Comparison of ENCODE assay signal across 22 cellular contexts in the genomic region with DNA sequence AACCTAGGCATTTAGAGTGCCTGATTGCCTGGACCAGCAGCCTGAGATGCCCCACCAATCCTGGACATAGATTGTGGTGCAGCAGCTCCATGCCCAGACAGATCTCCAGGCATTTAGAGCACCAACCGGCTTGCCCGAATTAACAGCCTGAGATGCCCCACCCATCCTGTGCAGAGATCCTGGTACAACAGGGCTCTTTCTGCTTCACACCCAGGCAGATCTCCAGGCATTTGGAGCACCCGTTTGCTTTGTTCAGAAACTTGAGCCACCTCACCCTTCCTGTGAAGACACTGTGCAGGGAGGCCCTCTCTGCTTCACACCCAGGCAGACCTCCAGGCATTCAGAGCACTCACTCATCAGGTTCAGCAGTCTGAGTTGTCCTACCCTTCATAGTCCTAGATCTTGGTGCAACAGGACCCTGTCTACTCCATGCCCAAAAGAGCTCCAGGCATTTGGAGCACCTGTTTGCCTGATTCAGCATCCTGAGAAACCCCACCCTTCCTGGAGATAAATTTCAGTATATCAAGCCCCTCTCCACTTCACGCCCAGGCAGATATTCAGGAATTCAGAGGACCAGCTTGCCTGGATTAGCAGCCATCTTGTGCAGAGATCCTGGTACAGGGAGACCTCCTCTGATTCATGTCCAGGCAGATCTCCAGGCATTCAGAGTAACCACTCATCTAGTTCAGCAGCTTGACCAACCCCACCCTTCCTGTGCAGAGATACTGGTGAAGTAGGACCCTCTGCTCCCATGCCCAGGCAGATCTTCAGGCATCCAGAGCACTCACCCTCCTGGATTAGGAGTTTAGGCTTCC.
A peak's percentile ranks its signal among the peaks of the same experiment; 100 is the strongest.
DNase-seq lines count a peak whose midpoint lies in the region; ATAC-seq and TF ChIP-seq lines count a peak whose summit lies in the region.
"Had no signal": no experiment of that assay in that cellular context is flagged by ENCODE, and none has a peak within 500 bp of the region (broad histone marks: within the 10 kb centered on the region; RNA-seq: fewer than 3 reads in every experiment).

No MANE protein-coding gene starts in this region.

- no peak overlapping the region for H3K27ac ChIP-seq in spleen
- H3K27ac ChIP-seq: SK-N-MC had no signal

- H3K9me3 ChIP-seq in spleen = peaks cover 3 to 41% (median 35%) of the 10 kb centered on the region in 8 donors
- H3K9me3 ChIP-seq: BE2C had no signal

- no peak for ATAC-seq in stimulated activated memory B cell treated with anti-CD40 and anti-IgM and Interleukin-4, amounts not matched to agents 10 μg/mL and 1 μg/mL and 100 μg/mL, for 72 hours
- no peak for ATAC-seq in GM19023 (IDR thresholded peaks at IDR 0.05; ENCODE audit: unreplicated experiment)

- no peaks in the 10 kb centered on the region for H3K27me3 ChIP-seq in spleen (replicated peaks in 1 of 7)
- H3K27me3 ChIP-seq: BE2C had no signal

- TF ChIP-seq POLR2A in spleen (IDR thresholded peaks at IDR 0.05) = no peak

- TF ChIP-seq CTCF in astrocyte of the spinal cord (IDR thresholded peaks at IDR 0.05; ENCODE audit: low read depth, low read length) (no peak), fibroblast of pulmonary artery (IDR thresholded peaks at IDR 0.05; ENCODE audit: low read length, missing control alignments) (no peak), spleen (IDR thresholded peaks at IDR 0.05 in 8 of 11, conservative IDR thresholded peaks at IDR 0.05 in 3 of 11) (no peak)

- DNase-seq in HT1080 (ENCODE audit: low read depth) = peak; percentile 65
- DNase-seq in astrocyte of the spinal cord (ENCODE audit: low read depth, low spot score) = peak; percentile 4
- peak; percentile 1 for DNase-seq in fibroblast of pulmonary artery (ENCODE audit: low read depth)
- DNase-seq in spleen = peak; percentile 24
- DNase-seq in NCI-H1048 (lab: John Stamatoyannopoulos, UW) = no peak
- DNase-seq: BE2C, DMS53, GDM1, Kasumi-1, MM.1S, NCI-H1092, NCI-H1436 treated with DMSO at 0.1 percent for 48 hours, NCI-H2029, NCI-H2171, NCI-H446, NCI-H526, OCI-M1, SHP77, SW 1271 had no signal

- H3K4me3 ChIP-seq in astrocyte of the spinal cord (ENCODE audit: low read depth, low read length) = no peak overlapping the region
- H3K4me3 ChIP-seq in fibroblast of pulmonary artery (replicated peaks; ENCODE audit: low read depth, low read length) = no peak overlapping the region
- no peak overlapping the region for H3K4me3 ChIP-seq in spleen
- H3K4me3 ChIP-seq: SK-N-MC had no signal

- no peak overlapping the region for H3K27ac Mint-ChIP-seq in stimulated activated memory B cell treated with anti-CD40 and anti-IgM and Interleukin-4, amounts not matched to agents 10 μg/mL and 1 μg/mL and 100 μg/mL, for 72 hours

- no peaks in the 10 kb centered on the region for H3K4me1 Mint-ChIP-seq in stimulated activated memory B cell treated with anti-CD40 and anti-IgM and Interleukin-4, amounts not matched to agents 10 μg/mL and 1 μg/mL and 100 μg/mL, for 72 hours

- H3K4me1 ChIP-seq in spleen = no peaks in the 10 kb centered on the region
- H3K4me1 ChIP-seq: BE2C had no signal

- in situ Hi-C loops in astrocyte of the spinal cord (cut with HindIII; ENCODE audit: low sequenced_read_pairs) = no loop called here

- H3K27me3 Mint-ChIP-seq in stimulated activated memory B cell treated with anti-CD40 and anti-IgM and Interleukin-4, amounts not matched to agents 10 μg/mL and 1 μg/mL and 100 μg/mL, for 72 hours = no peaks in the 10 kb centered on the region

- WGBS in spleen, 5 donors = 77 to 86% (median 84%) methylated on average over 4 of the region's 4 CpGs

- intact Hi-C loops in spleen (cut with DNase I; ENCODE audit: low total_unique reads) = no loop called here

- no peak overlapping the region for H3K4me3 Mint-ChIP-seq in stimulated activated memory B cell treated with anti-CD40 and anti-IgM and Interleukin-4, amounts not matched to agents 10 μg/mL and 1 μg/mL and 100 μg/mL, for 72 hours

- no peaks in the 10 kb centered on the region for H3K36me3 Mint-ChIP-seq in stimulated activated memory B cell treated with anti-CD40 and anti-IgM and Interleukin-4, amounts not matched to agents 10 μg/mL and 1 μg/mL and 100 μg/mL, for 72 hours

- H3K9me3 Mint-ChIP-seq in stimulated activated memory B cell treated with anti-CD40 and anti-IgM and Interleukin-4, amounts not matched to agents 10 μg/mL and 1 μg/mL and 100 μg/mL, for 72 hours = peaks cover 15% of the 10 kb centered on the region

- H3K36me3 ChIP-seq in spleen = no peaks in the 10 kb centered on the region
- H3K36me3 ChIP-seq: BE2C had no signal
